Comparison of ENCODE assay signal across 8 cellular contexts in the genomic region with DNA sequence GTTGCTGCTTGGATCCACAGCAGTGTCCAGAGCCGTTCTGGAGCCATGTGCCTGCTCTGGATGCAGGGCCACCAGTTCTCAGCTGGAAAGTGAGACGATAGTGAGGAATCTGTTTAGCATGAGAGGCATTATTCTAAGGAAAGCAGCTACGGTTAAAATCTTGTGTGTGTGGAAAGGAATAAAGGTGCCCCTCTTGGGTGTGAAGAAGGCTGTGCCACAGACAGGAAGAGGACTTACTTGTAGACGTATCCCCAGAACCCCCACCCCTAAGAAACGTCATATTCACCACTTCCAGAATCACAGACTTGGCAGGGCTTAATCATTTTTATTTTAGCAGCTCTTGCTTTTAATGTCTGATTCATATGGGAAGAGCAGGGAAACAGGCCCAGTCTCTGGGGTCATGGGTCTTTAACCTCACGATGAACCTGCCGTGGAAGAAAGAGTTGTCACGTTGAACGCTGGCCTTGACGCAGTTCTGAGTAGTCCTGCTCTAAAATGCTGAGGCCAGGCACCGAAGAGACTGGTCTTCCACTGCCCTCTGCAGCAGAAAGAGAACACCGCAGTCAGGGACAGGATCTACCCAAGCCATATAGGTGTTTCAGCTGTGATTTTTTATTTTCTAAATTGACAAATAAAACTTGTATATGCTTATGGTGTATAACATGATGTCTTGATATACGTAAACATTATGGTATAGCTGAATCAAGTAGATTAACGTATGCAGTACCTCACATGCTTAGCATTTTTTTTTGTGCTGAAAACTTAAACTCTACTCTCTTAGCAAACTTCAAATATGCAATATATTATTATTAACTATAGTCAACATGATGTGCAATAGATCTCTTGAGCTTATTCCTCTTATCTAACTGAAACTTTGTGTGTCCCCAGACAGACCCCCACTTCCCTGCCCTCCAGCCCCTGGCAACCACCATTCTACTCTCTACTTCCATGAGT. TPM values are rescaled to one million over a fixed set of nuclear protein-coding genes. Genes with fewer than 3 reads are reported as not detected.
DNase-seq lines count a peak whose midpoint lies in the region; ATAC-seq, FAIRE-seq and TF ChIP-seq lines count a peak whose summit lies in the region.

No MANE protein-coding gene starts in this region.

- H4K20me1 ChIP-seq in SU-DHL-6 (ENCODE audit: low read depth, low read length) = no peaks in the 10 kb centered on the region
- H4K20me1 ChIP-seq in K562 (replicated peaks; ENCODE audit: control insufficient read depth, insufficient read depth, low read length) = no peaks in the 10 kb centered on the region

- no peak overlapping the region for H3K27ac ChIP-seq in SU-DHL-6 (ENCODE audit: low read depth, low read length)
- no peak overlapping the region for H3K27ac ChIP-seq in K562 (ENCODE audit: extremely low read depth, low read depth, low read length)
- H3K27ac ChIP-seq in small intestine (ENCODE audit: low read depth in 1 of 2, low read length in 1 of 2) = no peak overlapping the region

- peak; percentile 59 for DNase-seq in DMS53 treated with DMSO at 0.1 percent for 48 hours (lab: John Stamatoyannopoulos, UW; ENCODE audit: unreplicated experiment)
- DNase-seq in LoVo (ENCODE audit: low spot score) = peak; percentile 60
- DNase-seq in K562 (ENCODE audit: extremely low read depth in 1 of 4, low spot score in 3 of 4) = peak; percentile 33 to 59 (median 44)
- DNase-seq in iPS-NIHi11 (ENCODE audit: low spot score) = peak; percentile 62
- peak; percentile 82 for DNase-seq in small intestine
- no peak for DNase-seq in posterior vena cava (ENCODE audit: low spot score)

- POLR2A ChIA-PET in K562 (lab: Yijun Ruan, JAX) = interaction anchor here (0.8 to 1.3 kb wide), 2 partner anchors 21 to 80 kb away, joined by 3 read pairs; no protein-coding TSS in a partner anchor

- no TSS peak for BruUV-seq in K562 (replicated peaks; lab: Mats Ljungman, UMichigan)

- H3K36me3 ChIP-seq in SU-DHL-6 (ENCODE audit: low read length) (no peaks in the 10 kb centered on the region), K562 (ENCODE audit: control insufficient read depth, insufficient read depth, low read length) (no peaks in the 10 kb centered on the region), small intestine (ENCODE audit: control insufficient read depth in 2 of 2, insufficient read depth in 2 of 2, low read length in 2 of 2) (no peaks in the 10 kb centered on the region)

- no peak overlapping the region for H3K4me2 ChIP-seq in SU-DHL-6 (ENCODE audit: low read depth, low read length, poor library complexity, severe bottlenecking)
- peak overlapping the region; percentile 25 for H3K4me2 ChIP-seq in K562 (ENCODE audit: insufficient read depth, low read length)

- H2AFZ ChIP-seq in SU-DHL-6 (ENCODE audit: low read depth, low read length, severe bottlenecking) = no peak overlapping the region
- peak overlapping the region; percentile 23 for H2AFZ ChIP-seq in K562 (ENCODE audit: low read depth, low read length)

- peak; percentile 82 to 86 for TF ChIP-seq RAD21 in K562 (CRISPR knock-in tag; conservative IDR thresholded peaks at IDR 0.05 in 1 of 2, IDR thresholded peaks at IDR 0.05 in 1 of 2)

- FAIRE-seq in K562 (lab: Jason Lieb, UNC) = peak; percentile 76
- FAIRE-seq in small intestine (lab: Jason Lieb, UNC) = no peak

- TF ChIP-seq EP300 in K562 (IDR thresholded peaks at IDR 0.05; ENCODE audit: low read length) = no peak

- intact Hi-C loops in K562 (cut with micrococcal nuclease) = loop anchor here (2.0 to 10.0 kb wide), 3 partner anchors 99 to 283 kb away; no protein-coding TSS in a partner anchor
- intact Hi-C loops in posterior vena cava (cut with DNase I) = no loop called here

- H3K9me2 ChIP-seq in SU-DHL-6 (replicated peaks; ENCODE audit: insufficient read depth, low read length) = no peaks in the 10 kb centered on the region

- H3K4me3 ChIP-seq in SU-DHL-6 (ENCODE audit: insufficient read depth, low read length, poor library complexity, severe bottlenecking) (no peak overlapping the region), K562 (no peak overlapping the region), small intestine (ENCODE audit: low read depth in 1 of 2, low read length in 2 of 2) (no peak overlapping the region)

- WGBS in K562 (ENCODE audit: insufficient coverage, low coverage, missing lambda C conversion rate) = 2% methylated on average over 13 of the region's 14 CpGs
- 17 to 18% (median 17%) methylated on average over 14 of the region's 14 CpGs for WGBS in small intestine, 3 donors

- H3F3A ChIP-seq in SU-DHL-6 (ENCODE audit: insufficient read depth) = no peaks in the 10 kb centered on the region

- in situ Hi-C loops in K562 (cut with MboI) = no loop called here

- no peak for TF ChIP-seq POLR2A in K562 (conservative IDR thresholded peaks at IDR 0.05)

- no peaks in the 10 kb centered on the region for H3K9me1 ChIP-seq in K562 (ENCODE audit: control insufficient read depth, insufficient read depth, low read length)

- no peaks in the 10 kb centered on the region for H3K4me1 ChIP-seq in K562 (replicated peaks in 1 of 2; ENCODE audit: control insufficient read depth in 2 of 2, insufficient read depth in 2 of 2, low read length in 2 of 2)
- H3K4me1 ChIP-seq in small intestine (ENCODE audit: control insufficient read depth in 2 of 2, insufficient read depth in 1 of 2, low read depth in 1 of 2, low read length in 1 of 2) = no peaks in the 10 kb centered on the region

- TF ChIP-seq CTCF in SU-DHL-6 (IDR thresholded peaks at IDR 0.05; ENCODE audit: insufficient read depth, low read length, poor library complexity, severe bottlenecking) (peak; percentile 18), K562 (IDR thresholded peaks at IDR 0.05 in 2 of 3, conservative IDR thresholded peaks at IDR 0.05 in 1 of 3; ENCODE audit: insufficient read depth in 2 of 3, low read depth in 1 of 3, low read length in 3 of 3) (peak; percentile 62 to 86 (median 79))

- H3K9ac ChIP-seq in SU-DHL-6 (ENCODE audit: low read length) (no peak overlapping the region), K562 (ENCODE audit: insufficient read depth in 1 of 2, low read depth in 2 of 2, low read length in 2 of 2) (no peak overlapping the region)

- H3K79me2 ChIP-seq in SU-DHL-6 (ENCODE audit: insufficient read depth, low read length) = no peaks in the 10 kb centered on the region
- no peaks in the 10 kb centered on the region for H3K79me2 ChIP-seq in K562 (ENCODE audit: control insufficient read depth, insufficient read depth, low read length)

- CTCF ChIA-PET in K562 (lab: Yijun Ruan, JAX; ENCODE audit: low intra/inter-chr PET ratio) = interaction anchor here (1.0 kb wide), 1 partner anchor 10 kb away, joined by 4 read pairs; no protein-coding TSS in a partner anchor

- H3K9me3 ChIP-seq in SU-DHL-6 (ENCODE audit: insufficient read depth, low read length) = no peaks in the 10 kb centered on the region
- no peaks in the 10 kb centered on the region for H3K9me3 ChIP-seq in K562 (replicated peaks; ENCODE audit: control insufficient read depth, insufficient read depth, low read depth, low read length)
- no peaks in the 10 kb centered on the region for H3K9me3 ChIP-seq in small intestine (ENCODE audit: control insufficient read depth, low read depth)

- H3K27me3 ChIP-seq in SU-DHL-6 (ENCODE audit: low read length) = no peaks in the 10 kb centered on the region
- peaks cover 0 to 2% of the 10 kb centered on the region in 2 experiments; a peak in 2 of 5 replicates for H3K27me3 ChIP-seq in K562 (ENCODE audit: control insufficient read depth in 2 of 2, insufficient read depth in 2 of 2, low read length in 2 of 2)
- no peaks in the 10 kb centered on the region for H3K27me3 ChIP-seq in small intestine (ENCODE audit: control insufficient read depth in 2 of 2, insufficient read depth in 2 of 2, low read length in 2 of 2)

- peak; percentile 80 for ATAC-seq in GM21447 (IDR thresholded peaks at IDR 0.05; ENCODE audit: unreplicated experiment)
- peak; percentile 98 for ATAC-seq in K562

TF ChIP-seq in K562, 482 proteins besides CTCF, POLR2A, EP300 and RAD21 (continues in another document):
- TF ChIP-seq MCM5 (IDR thresholded peaks at IDR 0.05; ENCODE audit: low read depth) (no peak), KHSRP (IDR thresholded peaks at IDR 0.05) (no peak), DDX20 (tag; IDR thresholded peaks at IDR 0.05; ENCODE audit: low read depth) (no peak), SP2 (IDR thresholded peaks at IDR 0.05; ENCODE audit: extremely low read depth, low read depth, low read length, poor library complexity, severe bottlenecking) (no peak), MBD2 (IDR thresholded peaks at IDR 0.05; ENCODE audit: borderline replicate concordance, low read depth) (no peak), SMC3 (conservative IDR thresholded peaks at IDR 0.05; ENCODE audit: insufficient read depth, low read depth, low read length) (peak; percentile 50; the same call in 1 of the 2 replicates), CC2D1A (IDR thresholded peaks at IDR 0.05) (no peak)

RNA-seq across cellular contexts. Expression of a gene that starts 38.8 kb away (rescaled TPM):
- total RNA-seq in K562 (2011; cell fraction: chromatin; rRNA removed; ENCODE audit: low replicate concordance) = not detected in 2 replicates
- not detected in 2 replicates for total RNA-seq in K562 (2011; cell fraction: nucleolus; rRNA removed)
- total RNA-seq in K562 (2011; cell fraction: nucleoplasm; rRNA removed) = not detected in 2 replicates
- not detected in 2 replicates for total RNA-seq in K562 (2014; rRNA removed)
- total RNA-seq in K562 (2014; rRNA removed; fragmentation: Illumina TruSeq; extraction: Trizol) = not detected in 2 replicates
- not detected in 2 replicates for total RNA-seq in K562 (2015; rRNA removed; fragmentation: Illumina TruSeq; extraction: Trizol)
- total RNA-seq in K562 (2021) = not detected in 2 replicates
- not detected in 2 replicates for polyA plus RNA-seq in K562 (2011; rRNA removed)
- polyA plus RNA-seq in K562 (2011; cell fraction: cytosol; rRNA removed) = not detected in 2 replicates
- not detected in 2 replicates for polyA plus RNA-seq in K562 (2011; cell fraction: nucleus; rRNA removed)
- not detected in 2 replicates for polyA plus RNA-seq in K562 (2012)
- polyA plus RNA-seq in K562 (2014; fragmentation: Illumina TruSeq; extraction: Trizol) = not detected in 2 replicates
- not detected for polyA plus RNA-seq in K562 (2014; fragmentation: Nextera tagmentation; extraction: Ambion mirVana)
- not detected in 2 replicates for polyA plus RNA-seq in K562 (2014; rRNA removed)
- polyA minus RNA-seq in K562 (2011; rRNA and poly(A)+ RNA removed) = not detected in 2 replicates
- polyA minus RNA-seq in K562 (2011; cell fraction: cytosol; rRNA and poly(A)+ RNA removed) = not detected in 2 replicates
- polyA minus RNA-seq in K562 (2011; cell fraction: nucleus; rRNA and poly(A)+ RNA removed) = not detected in 2 replicates
- 1 to 10 TPM in 1 of 3 donors, not detected in 2; 1.4 TPM for polyA plus RNA-seq in small intestine
- not detected for total RNA-seq in posterior vena cava
